Comparison of ENCODE assay signal across 8 cellular contexts in the genomic region with DNA sequence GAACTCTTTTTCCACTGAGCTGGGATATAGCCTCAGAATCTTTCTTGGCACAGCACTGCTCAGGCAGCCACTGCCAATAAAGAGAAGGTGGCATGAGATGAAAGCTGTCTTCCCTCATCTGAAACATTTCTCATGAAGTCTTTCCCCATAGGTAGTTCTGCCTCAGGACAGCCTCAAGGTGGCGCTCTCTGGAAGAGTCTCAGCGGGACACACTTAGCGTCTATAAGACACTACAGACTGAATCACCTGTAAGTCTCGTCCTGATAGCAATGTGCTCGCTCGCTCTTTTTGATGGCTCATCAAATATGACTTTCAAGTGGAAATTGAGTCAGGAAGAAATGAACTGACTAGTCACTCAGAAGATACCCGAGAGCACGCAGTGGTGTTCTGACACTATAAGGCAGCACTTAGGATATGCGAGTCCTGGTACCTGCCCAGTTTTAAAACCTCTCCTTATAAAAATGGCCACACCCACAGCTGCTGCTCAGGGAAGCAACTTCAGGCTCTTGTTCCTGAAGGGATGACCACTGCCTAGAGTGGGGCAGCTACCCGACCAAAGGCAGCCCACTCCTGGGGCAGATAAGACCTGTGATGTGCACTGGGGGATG.
A peak's percentile ranks its signal among the peaks of the same experiment; 100 is the strongest.
DNase-seq lines count a peak whose midpoint lies in the region; TF ChIP-seq lines count a peak whose summit lies in the region.

No MANE protein-coding gene starts in this region.

- 77 to 88% (median 85%) methylated on average over 10 of the region's 10 CpGs for WGBS in spleen, 5 donors

- H3K4me1 ChIP-seq in spleen = peaks cover 0 to 32% (median 8%) of the 10 kb centered on the region in 6 donors

- H3K27ac ChIP-seq in spleen = no peak overlapping the region

- intact Hi-C loops in spleen (cut with DNase I; ENCODE audit: low total_unique reads) = loop anchor here (5.0 kb wide), 1 partner anchor 407 kb away; no protein-coding TSS in a partner anchor

- H3K4me3 ChIP-seq in spleen = no peak overlapping the region

- peaks cover 0 to 30% (median 0%) of the 10 kb centered on the region in 6 donors for H3K36me3 ChIP-seq in spleen

- H3K9me3 ChIP-seq in spleen = no peaks in the 10 kb centered on the region

- TF ChIP-seq CTCF in GM13976 (IDR thresholded peaks at IDR 0.05; ENCODE audit: borderline replicate concordance, control extremely low read depth, extremely low read depth, insufficient read depth, missing control alignments) = peak; percentile 56
- peak in 8 of 11 experiments; percentile 18 to 59 (median 44) for TF ChIP-seq CTCF in spleen (IDR thresholded peaks at IDR 0.05 in 8 of 11, conservative IDR thresholded peaks at IDR 0.05 in 3 of 11)

- no peaks in the 10 kb centered on the region for H3K27me3 ChIP-seq in spleen (replicated peaks in 1 of 7)

- TF ChIP-seq POLR2A in spleen (IDR thresholded peaks at IDR 0.05) = no peak

- in situ Hi-C loops in ACHN (cut with HindIII; ENCODE audit: low pct_ligation_motif_present, low pct_unique_long_range_greater_than_20kb, low sequenced_read_pairs) (no loop called here), GM13976 (cut with MboI; ENCODE audit: low sequenced_read_pairs, unreplicated experiment) (loop anchor here (10.0 kb wide), 1 partner anchor 400 kb away; no protein-coding TSS in a partner anchor)

- peak; percentile 44 for DNase-seq in ACHN
- DNase-seq in GM13976 (ENCODE audit: low spot score) = peak; percentile 52
- peak; percentile 23 for DNase-seq in NCI-H524 treated with DMSO at 0.1 percent for 48 hours (lab: John Stamatoyannopoulos, UW)
- peak; percentile 31 for DNase-seq in activated T-cell treated with anti-CD3 and anti-CD28 coated beads for 24 hours (ENCODE audit: low read depth)
- peak; percentile 37 for DNase-seq in glomerular visceral epithelial cell (ENCODE audit: extremely low spot score)
- peak; percentile 79 for DNase-seq in spleen
- DNase-seq in COR-L47 (lab: John Stamatoyannopoulos, UW) = no peak
- no peak for DNase-seq in NCI-H2227 (lab: John Stamatoyannopoulos, UW; ENCODE audit: unreplicated experiment)

Comparison
In these comparisons a context has a peak if more than half of its experiments do, and no peak if none do; other contexts are left out.
1. DNase-seq: peak in ACHN (single experiment), GM13976 (single experiment), NCI-H524 treated with DMSO at 0.1 percent for 48 hours (single experiment), activated T-cell treated with anti-CD3 and anti-CD28 coated beads for 24 hours (single experiment), glomerular visceral epithelial cell (single experiment) and spleen (single experiment); none in COR-L47 (single experiment) and NCI-H2227 (single experiment).